In genomic region chr2:120818441-120818920, GRCh38 we compare ENCODE assay signal across 14 cellular contexts.
A peak's percentile ranks its signal among the peaks of the same experiment; 100 is the strongest.
DNase-seq lines count a peak whose midpoint lies in the region; ATAC-seq, FAIRE-seq and TF ChIP-seq lines count a peak whose summit lies in the region.
"Had no signal": no experiment of that assay in that cellular context is flagged by ENCODE, and none has a peak within 500 bp of the region (broad histone marks: within the 10 kb centered on the region; RNA-seq: fewer than 3 reads in every experiment).

No MANE protein-coding gene starts in this region.

- H3K79me2 ChIP-seq in astrocyte (ENCODE audit: insufficient read depth, low read length) = peaks cover 40% of the 10 kb centered on the region

- H3K9me3 Mint-ChIP-seq in astrocyte (ENCODE audit: unreplicated experiment) = no peaks in the 10 kb centered on the region
- H3K9me3 Mint-ChIP-seq in activated naive CD4-positive, alpha-beta T cell treated with anti-CD3 and anti-CD28 coated beads, Interleukin-2, amount 50 U/mL, for 72 hours = no peaks in the 10 kb centered on the region
- H3K9me3 Mint-ChIP-seq: activated CD8-positive, alpha-beta T cell treated with anti-CD3 and anti-CD28 coated beads for 36 hours; T-helper 1 cell treated with Interleukin-12 subunit alpha and Interleukin-12 subunit beta and Interleukin-4 antibody, amounts not matched to agents 30 μg/mL and 1 μg/mL, for 36 hours had no signal

- no peak for ATAC-seq in Right ventricle myocardium superior (ENCODE audit: poor library complexity)
- ATAC-seq in left colon = no peak
- ATAC-seq in aorta (ENCODE audit: low FRiP score) = peak; percentile 40
- no peak for ATAC-seq in activated naive CD4-positive, alpha-beta T cell treated with anti-CD3 and anti-CD28 coated beads, Interleukin-2, amount 50 U/mL, for 72 hours
- ATAC-seq: activated CD8-positive, alpha-beta T cell treated with anti-CD3 and anti-CD28 coated beads for 36 hours had no signal

- no peak overlapping the region for H3K27ac ChIP-seq in left ventricle myocardium inferior (replicated peaks)
- peak overlapping the region; percentile 52 for H3K27ac ChIP-seq in astrocyte (ENCODE audit: low read depth, low read length)
- H3K27ac ChIP-seq in aorta (ENCODE audit: low read depth in 1 of 2, low read length in 2 of 2) = no peak overlapping the region
- H3K27ac ChIP-seq: prostate gland had no signal

- TF ChIP-seq CTCF in left ventricle myocardium inferior (IDR thresholded peaks at IDR 0.05; ENCODE audit: borderline replicate concordance) (no peak), astrocyte (IDR thresholded peaks at IDR 0.05; ENCODE audit: insufficient read depth, low read depth, low read length) (no peak)

- peaks cover 29% of the 10 kb centered on the region for H3K4me1 Mint-ChIP-seq in astrocyte (ENCODE audit: low read depth, unreplicated experiment)

- FAIRE-seq in astrocyte (lab: Jason Lieb, UNC) = peak; percentile 56

- intact Hi-C loops in Right ventricle myocardium superior (cut with DNase I) (no loop called here), left ventricle myocardium inferior (cut with micrococcal nuclease) (no loop called here), left colon (cut with DNase I, micrococcal nuclease) (no loop called here), aorta (cut with DNase I) (no loop called here)

- DNase-seq in Right ventricle myocardium superior (peak; percentile 28), left ventricle myocardium inferior (no peak), astrocyte (ENCODE audit: low read depth) (peak; percentile 94), left colon (peak; percentile 39 to 46), aorta (peak; percentile 85 to 93), COR-L47 (lab: John Stamatoyannopoulos, UW) (no peak)
- DNase-seq in stimulated activated CD4-positive, alpha-beta T cell treated with anti-CD3 and anti-CD28 coated beads, Interleukin-15, amount 100 ng/mL, for 24 hours = no peak
- DNase-seq in activated naive CD4-positive, alpha-beta T cell treated with anti-CD3 and anti-CD28 coated beads, Interleukin-2, amount 50 U/mL, for 72 hours (ENCODE audit: low spot score in 2 of 2) = no peak
- DNase-seq: ACHN; activated CD8-positive, alpha-beta T cell treated with anti-CD3 and anti-CD28 coated beads for 36 hours; MM.1S; NCI-H774 had no signal

- H3K4me3 ChIP-seq in left ventricle myocardium inferior (no peak overlapping the region), astrocyte (ENCODE audit: insufficient read depth, low read depth, low read length) (no peak overlapping the region), aorta (ENCODE audit: low read length in 2 of 2) (no peak overlapping the region)
- H3K4me3 ChIP-seq: prostate gland had no signal

- peaks cover 11% of the 10 kb centered on the region for H3K36me3 Mint-ChIP-seq in astrocyte (ENCODE audit: low read depth, unreplicated experiment)
- H3K36me3 Mint-ChIP-seq in activated naive CD4-positive, alpha-beta T cell treated with anti-CD3 and anti-CD28 coated beads, Interleukin-2, amount 50 U/mL, for 72 hours = no peaks in the 10 kb centered on the region

- no peaks in the 10 kb centered on the region for H3K36me3 ChIP-seq in left ventricle myocardium inferior
- no peaks in the 10 kb centered on the region for H3K36me3 ChIP-seq in astrocyte (ENCODE audit: insufficient read depth, low read length)
- no peaks in the 10 kb centered on the region for H3K36me3 ChIP-seq in aorta (ENCODE audit: control insufficient read depth in 1 of 2, insufficient read depth in 2 of 2, low read length in 1 of 2)
- H3K36me3 ChIP-seq: prostate gland had no signal

- H3K27me3 ChIP-seq in left ventricle myocardium inferior (ENCODE audit: low read depth) = peaks cover 43% of the 10 kb centered on the region
- H3K27me3 ChIP-seq in astrocyte (ENCODE audit: insufficient read depth, low read length) = no peaks in the 10 kb centered on the region
- H3K27me3 ChIP-seq in aorta (ENCODE audit: control insufficient read depth in 1 of 2, insufficient read depth in 2 of 2, low read length in 1 of 2) = no peaks in the 10 kb centered on the region

- no peak overlapping the region for H3K27ac Mint-ChIP-seq in astrocyte (ENCODE audit: unreplicated experiment)
- H3K27ac Mint-ChIP-seq in activated naive CD4-positive, alpha-beta T cell treated with anti-CD3 and anti-CD28 coated beads, Interleukin-2, amount 50 U/mL, for 72 hours = no peak overlapping the region
- H3K27ac Mint-ChIP-seq: activated CD8-positive, alpha-beta T cell treated with anti-CD3 and anti-CD28 coated beads for 36 hours; T-helper 1 cell treated with Interleukin-12 subunit alpha and Interleukin-12 subunit beta and Interleukin-4 antibody, amounts not matched to agents 30 μg/mL and 1 μg/mL, for 36 hours had no signal

- no peaks in the 10 kb centered on the region for H3K9me3 ChIP-seq in left ventricle myocardium inferior (replicated peaks)
- H3K9me3 ChIP-seq in astrocyte (ENCODE audit: insufficient read depth, low read depth, low read length) = no peaks in the 10 kb centered on the region
- no peaks in the 10 kb centered on the region for H3K9me3 ChIP-seq in aorta (ENCODE audit: control insufficient read depth, low read length)
- H3K9me3 ChIP-seq: prostate gland had no signal

- H2AFZ ChIP-seq in astrocyte (ENCODE audit: low read depth, low read length) = no peak overlapping the region

- no peak overlapping the region for H3K4me3 Mint-ChIP-seq in astrocyte (ENCODE audit: unreplicated experiment)
- H3K4me3 Mint-ChIP-seq: activated CD8-positive, alpha-beta T cell treated with anti-CD3 and anti-CD28 coated beads for 36 hours; T-helper 1 cell treated with Interleukin-12 subunit alpha and Interleukin-12 subunit beta and Interleukin-4 antibody, amounts not matched to agents 30 μg/mL and 1 μg/mL, for 36 hours had no signal

- H4K20me1 ChIP-seq in astrocyte (ENCODE audit: insufficient read depth, low read length) = peaks cover 51% of the 10 kb centered on the region

- 13 to 15% methylated on average over 10 of the region's 10 CpGs for WGBS in aorta, 2 donors

- H3K9ac ChIP-seq in astrocyte (ENCODE audit: low read length) = peak overlapping the region; percentile 49

- H3K27me3 Mint-ChIP-seq in astrocyte (ENCODE audit: low read depth, unreplicated experiment) = no peaks in the 10 kb centered on the region
- H3K27me3 Mint-ChIP-seq: activated CD8-positive, alpha-beta T cell treated with anti-CD3 and anti-CD28 coated beads for 36 hours had no signal

- H3K4me1 ChIP-seq in left ventricle myocardium inferior (no peaks in the 10 kb centered on the region), astrocyte (ENCODE audit: insufficient read depth, low read length) (peaks cover 34% of the 10 kb centered on the region), aorta (ENCODE audit: control insufficient read depth in 1 of 2, insufficient read depth in 2 of 2, low read length in 2 of 2) (no peaks in the 10 kb centered on the region)
- H3K4me1 ChIP-seq: prostate gland had no signal

- H3K4me2 ChIP-seq in astrocyte (ENCODE audit: low read length) = peak overlapping the region; percentile 51

Comparison
In these comparisons a context has a peak if more than half of its experiments do, and no peak if none do; other contexts are left out.
1. DNase-seq: peak in Right ventricle myocardium superior (single experiment), astrocyte (single experiment), left colon (2 of 2) and aorta (2 of 2); none in left ventricle myocardium inferior (single experiment), COR-L47 (single experiment), stimulated activated CD4-positive, alpha-beta T cell treated with anti-CD3 and anti-CD28 coated beads, Interleukin-15, amount 100 ng/mL, for 24 hours (single experiment) and activated naive CD4-positive, alpha-beta T cell treated with anti-CD3 and anti-CD28 coated beads, Interleukin-2, amount 50 U/mL, for 72 hours (0 of 2).